In the genomic region with DNA sequence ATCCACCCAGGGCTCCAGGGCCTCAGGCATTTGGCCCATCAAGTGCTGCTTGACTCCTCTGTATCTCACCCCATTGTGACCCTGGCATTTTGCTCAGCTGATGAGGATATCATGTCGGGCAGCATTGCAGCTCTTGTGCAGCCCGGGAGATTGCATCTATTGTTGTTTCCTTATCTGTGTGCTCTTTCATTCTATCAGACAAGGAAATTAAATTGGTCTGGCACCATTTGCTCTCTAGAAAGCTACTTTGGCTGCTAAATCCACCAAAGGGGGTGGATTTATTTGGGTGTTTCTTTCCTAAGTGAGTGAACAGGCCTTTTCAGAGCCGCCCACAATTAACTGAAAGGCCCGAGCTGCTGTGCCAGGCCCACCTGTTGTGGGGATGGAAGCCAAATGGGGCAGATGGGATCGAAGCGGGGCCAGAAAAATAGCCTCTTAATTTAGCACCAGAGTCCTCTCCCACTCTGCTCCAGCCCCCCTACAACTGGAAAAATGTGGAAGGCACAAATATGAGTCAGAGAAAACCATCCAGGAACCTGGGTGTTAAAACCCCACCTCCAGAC, we compare ENCODE assay signal across 17 cellular contexts.
DNase-seq lines count a peak whose midpoint lies in the region; ATAC-seq, FAIRE-seq and TF ChIP-seq lines count a peak whose summit lies in the region.
"Had no signal": no experiment of that assay in that cellular context is flagged by ENCODE, and none has a peak within 500 bp of the region (broad histone marks: within the 10 kb centered on the region; RNA-seq: fewer than 3 reads in every experiment).

No MANE protein-coding gene starts in this region.

- H2AFZ ChIP-seq in H1 (ENCODE audit: low read length) = 0 out of 2 replicates have a peak overlapping the region, but pooled peaks have one; percentile 4

- H3K14ac ChIP-seq in H1 (ENCODE audit: insufficient read length) = no peak overlapping the region

- H3K27ac ChIP-seq in H1 (ENCODE audit: low read depth, low read length) = no peak overlapping the region

- no peak overlapping the region for H3K4ac ChIP-seq in H1 (replicated peaks; ENCODE audit: insufficient read length, low read depth, low read length)

- ATAC-seq in HG02642 (IDR thresholded peaks at IDR 0.05; ENCODE audit: poor library complexity, unreplicated experiment) (no peak), HG03354 (IDR thresholded peaks at IDR 0.05; ENCODE audit: poor library complexity, severe bottlenecking, unreplicated experiment) (no peak), HG02852 (IDR thresholded peaks at IDR 0.05; ENCODE audit: unreplicated experiment) (no peak)
- ATAC-seq: K562 had no signal

- no peak overlapping the region for H2AK5ac ChIP-seq in H1 (ENCODE audit: low read depth, low read length)

- no peak for TF ChIP-seq POLR2A in H1 (IDR thresholded peaks at IDR 0.05; ENCODE audit: control extremely low read depth in 1 of 2, low read depth in 2 of 2, low read length in 2 of 2)

- POLR2A ChIA-PET in H1 (lab: Charles Lee; ENCODE audit: partially characterized antibody) = no interaction called here

- H3K23ac ChIP-seq in H1 (ENCODE audit: insufficient read length) = no peak overlapping the region

- CTCF ChIA-PET in H1 (lab: Charles Lee; ENCODE audit: partially characterized antibody) = interaction anchor here (0.7 to 1.3 kb wide), 2 partner anchors 10 to 14 kb away, joined by 3 to 4 read pairs; no protein-coding TSS in a partner anchor

- no peaks in the 10 kb centered on the region for H3K79me1 ChIP-seq in H1 (ENCODE audit: low read depth, low read length)

- DNase-seq in BE2C = peak; percentile 44
- DNase-seq in G401 (ENCODE audit: low spot score) = peak; percentile 62
- peak; percentile 12 for DNase-seq in NCI-H524 treated with DMSO at 0.1 percent for 48 hours (lab: John Stamatoyannopoulos, UW)
- DNase-seq in H1 (ENCODE audit: low read depth in 1 of 2, low spot score in 2 of 2) = no peak
- no peak for DNase-seq in NCI-H1930 (lab: John Stamatoyannopoulos, UW)
- DNase-seq: COR-L47, DMS53, NCI-H1436, NCI-H2107, OCI-M1, RPMI8226, SIG-M5 had no signal

- H4K8ac ChIP-seq in H1 (ENCODE audit: extremely low read depth, insufficient read depth, low read length) = no peak overlapping the region

- no peak overlapping the region for H4K91ac ChIP-seq in H1 (replicated peaks; ENCODE audit: insufficient read length, low read length)

- 84% methylated on average over 6 of the region's 6 CpGs; no CpG with 5 or more reads in 1 of the 2 experiments for WGBS in H1 (ENCODE audit: extremely low coverage in 1 of 2, insufficient coverage in 1 of 2, insufficient read length in 1 of 2, insufficient replicate concordance in 2 of 2, low coverage in 1 of 2, low lambda C conversion rate in 2 of 2, missing lambda C conversion rate in 1 of 2), 2 experiments

- no peaks in the 10 kb centered on the region for H4K20me1 ChIP-seq in H1 (replicated peaks in 1 of 2; ENCODE audit: control insufficient read depth in 1 of 2, insufficient read depth in 2 of 2, low read length in 2 of 2)

- peaks cover 26% of the 10 kb centered on the region for H3K4me1 ChIP-seq in BE2C
- H3K4me1 ChIP-seq in H1 (replicated peaks in 1 of 4; ENCODE audit: control insufficient read depth in 3 of 4, insufficient read depth in 4 of 4, low read length in 3 of 4) = peaks cover 3 to 13% (median 7%) of the 10 kb centered on the region in 4 experiments; a peak in 5 of 7 replicates
- H3K4me1 ChIP-seq: HAP-1 had no signal

- H3K4me3 ChIP-seq in BE2C (ENCODE audit: low read depth, low read length) (no peak overlapping the region), H1 (ENCODE audit: extremely low read depth in 1 of 4, insufficient read depth in 2 of 4, low read depth in 3 of 4, low read length in 4 of 4) (no peak overlapping the region)
- H3K4me3 ChIP-seq: HAP-1, K562 had no signal

- no peak for TF ChIP-seq RAD21 in H1 (IDR thresholded peaks at IDR 0.05 in 1 of 2, conservative IDR thresholded peaks at IDR 0.05 in 1 of 2; ENCODE audit: low read depth in 2 of 2, low read length in 2 of 2)

- TF ChIP-seq CTCF in BE2C (IDR thresholded peaks at IDR 0.05; ENCODE audit: low read depth, low read length) = no peak
- TF ChIP-seq CTCF in H1 (IDR thresholded peaks at IDR 0.05; ENCODE audit: control extremely low read depth in 1 of 3, insufficient read depth in 1 of 3, low read depth in 1 of 3, low read length in 3 of 3) = no peak

- H2BK5ac ChIP-seq in H1 (ENCODE audit: low read depth, low read length) = no peak overlapping the region

- no peak for TF ChIP-seq EP300 in H1 (IDR thresholded peaks at IDR 0.05; ENCODE audit: borderline replicate concordance in 1 of 2, low read depth in 2 of 2, low read length in 2 of 2)

- no peaks in the 10 kb centered on the region for H3K9me3 ChIP-seq in BE2C
- H3K9me3 ChIP-seq in H1 (ENCODE audit: insufficient read depth in 2 of 2, low read depth in 1 of 2, low read length in 1 of 2) = no peaks in the 10 kb centered on the region
- H3K9me3 ChIP-seq: HAP-1 had no signal

- FAIRE-seq in H1 (lab: Jason Lieb, UNC) = no peak
- FAIRE-seq: K562 had no signal

- in situ Hi-C loops in G401 (cut with HindIII; ENCODE audit: low sequenced_read_pairs) = no loop called here

- H3K79me2 ChIP-seq in H1 (ENCODE audit: control insufficient read depth in 1 of 2, insufficient read depth in 2 of 2, low read length in 2 of 2) = no peaks in the 10 kb centered on the region

- no peak overlapping the region for H2BK12ac ChIP-seq in H1 (ENCODE audit: low read depth, low read length)

- H2BK15ac ChIP-seq in H1 (ENCODE audit: low read length) = no peak overlapping the region; the same call in 1 of the 2 replicates

- H3K23me2 ChIP-seq in H1 (ENCODE audit: low read depth, low read length) = no peaks in the 10 kb centered on the region

- H3K36me3 ChIP-seq in BE2C (no peaks in the 10 kb centered on the region), H1 (ENCODE audit: control insufficient read depth in 2 of 4, insufficient read depth in 4 of 4, low read length in 3 of 4) (no peaks in the 10 kb centered on the region)
- H3K36me3 ChIP-seq: HAP-1 had no signal

- no peak overlapping the region for H4K5ac ChIP-seq in H1 (ENCODE audit: insufficient read length, low read depth, low read length)

- H3K56ac ChIP-seq in H1 (replicated peaks; ENCODE audit: insufficient read length, low read depth, low read length) = no peak overlapping the region

- H3K27me3 ChIP-seq in BE2C (no peaks in the 10 kb centered on the region), H1 (replicated peaks in 1 of 4; ENCODE audit: control insufficient read depth in 3 of 4, extremely low read depth in 1 of 4, insufficient read depth in 3 of 4, low read length in 3 of 4) (no peaks in the 10 kb centered on the region)

- no peak overlapping the region for H3K9ac ChIP-seq in H1 (replicated peaks in 1 of 4; ENCODE audit: extremely low read depth in 1 of 4, low read depth in 3 of 4, low read length in 3 of 4)

- no peak overlapping the region for H2BK120ac ChIP-seq in H1 (replicated peaks; ENCODE audit: low read depth, low read length)

- no peak overlapping the region for H2BK20ac ChIP-seq in H1 (ENCODE audit: low read length)

- H3K18ac ChIP-seq in H1 (ENCODE audit: extremely low read depth, low read length) = 0 out of 2 replicates have a peak overlapping the region, but pooled peaks have one; percentile 24

- no peak overlapping the region for H3K4me2 ChIP-seq in H1 (ENCODE audit: insufficient read depth in 1 of 2, low read depth in 2 of 2, low read length in 2 of 2)

TF ChIP-seq in H1, 55 proteins besides CTCF, POLR2A, EP300 and RAD21:
- TF ChIP-seq, protein P1, sequence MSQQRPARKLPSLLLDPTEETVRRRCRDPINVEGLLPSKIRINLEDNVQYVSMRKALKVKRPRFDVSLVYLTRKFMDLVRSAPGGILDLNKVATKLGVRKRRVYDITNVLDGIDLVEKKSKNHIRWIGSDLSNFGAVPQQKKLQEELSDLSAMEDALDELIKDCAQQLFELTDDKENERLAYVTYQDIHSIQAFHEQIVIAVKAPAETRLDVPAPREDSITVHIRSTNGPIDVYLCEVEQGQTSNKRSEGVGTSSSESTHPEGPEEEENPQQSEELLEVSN (IDR thresholded peaks at IDR 0.05) = no peak
- no peak for TF ChIP-seq HDAC6 (IDR thresholded peaks at IDR 0.05; ENCODE audit: low read depth, low read length)
- TF ChIP-seq SIX5 (IDR thresholded peaks at IDR 0.05; ENCODE audit: low read depth, low read length) = no peak
- no peak for TF ChIP-seq SAP30 (IDR thresholded peaks at IDR 0.05; ENCODE audit: insufficient read depth, insufficient replicate concordance, low read length)
- TF ChIP-seq, protein P2, sequence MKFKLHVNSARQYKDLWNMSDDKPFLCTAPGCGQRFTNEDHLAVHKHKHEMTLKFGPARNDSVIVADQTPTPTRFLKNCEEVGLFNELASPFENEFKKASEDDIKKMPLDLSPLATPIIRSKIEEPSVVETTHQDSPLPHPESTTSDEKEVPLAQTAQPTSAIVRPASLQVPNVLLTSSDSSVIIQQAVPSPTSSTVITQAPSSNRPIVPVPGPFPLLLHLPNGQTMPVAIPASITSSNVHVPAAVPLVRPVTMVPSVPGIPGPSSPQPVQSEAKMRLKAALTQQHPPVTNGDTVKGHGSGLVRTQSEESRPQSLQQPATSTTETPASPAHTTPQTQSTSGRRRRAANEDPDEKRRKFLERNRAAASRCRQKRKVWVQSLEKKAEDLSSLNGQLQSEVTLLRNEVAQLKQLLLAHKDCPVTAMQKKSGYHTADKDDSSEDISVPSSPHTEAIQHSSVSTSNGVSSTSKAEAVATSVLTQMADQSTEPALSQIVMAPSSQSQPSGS (IDR thresholded peaks at IDR 0.05; ENCODE audit: low read length) = no peak
- TF ChIP-seq EGR1 (IDR thresholded peaks at IDR 0.05; ENCODE audit: borderline replicate concordance, low read depth, low read length) = no peak
- TF ChIP-seq ATF3 (IDR thresholded peaks at IDR 0.05; ENCODE audit: insufficient read depth, low read depth, low read length) = no peak
- TF ChIP-seq TAF7 (optimal IDR thresholded peaks at IDR 0.05; ENCODE audit: borderline replicate concordance, low read depth, low read length) = no peak
- TF ChIP-seq PHF8 (conservative IDR thresholded peaks at IDR 0.05; ENCODE audit: low read depth, low read length) = no peak
- no peak for TF ChIP-seq POLR2AphosphoS5 (IDR thresholded peaks at IDR 0.05; ENCODE audit: low read depth, low read length)

Comparison
In these comparisons a context has a peak if more than half of its experiments do, and no peak if none do; other contexts are left out.
1. DNase-seq: peak in BE2C (single experiment), G401 (single experiment) and NCI-H524 treated with DMSO at 0.1 percent for 48 hours (single experiment); none in H1 (0 of 2) and NCI-H1930 (0 of 2).